ENCODE assay signal across 8 cellular contexts in the genomic region with DNA sequence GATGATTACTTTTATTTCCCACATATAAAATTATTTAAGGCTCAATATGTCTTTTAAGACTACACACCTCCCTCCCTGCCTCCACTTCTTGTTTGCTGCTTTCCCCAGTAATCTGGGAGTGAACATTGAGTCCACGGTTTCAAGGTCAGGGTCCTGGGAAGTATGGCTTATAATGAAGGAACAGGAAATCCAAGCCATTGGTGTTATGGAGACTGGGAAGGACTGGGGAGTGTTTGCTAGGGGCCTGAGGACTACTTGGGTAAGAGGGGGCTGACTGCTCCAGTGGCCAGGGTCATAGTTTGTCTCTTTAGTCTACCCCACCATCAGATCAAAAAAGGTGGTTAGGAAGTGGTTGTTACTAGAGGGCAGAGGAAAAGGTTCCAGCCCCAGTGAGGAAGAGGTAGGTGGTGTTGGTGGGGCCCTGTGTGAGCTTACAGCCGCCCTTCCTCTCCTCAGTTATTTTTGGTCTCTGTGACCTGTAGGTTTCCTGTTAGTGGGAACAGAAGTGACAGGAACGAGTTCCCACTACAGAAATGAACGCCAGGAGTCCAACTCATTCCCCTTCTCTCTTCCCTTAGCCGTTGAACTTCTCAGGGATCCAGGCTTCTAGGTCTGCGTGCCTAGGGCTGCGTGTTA. TPM values are rescaled to one million over a fixed set of nuclear protein-coding genes. Genes with fewer than 3 reads are reported as not detected.
DNase-seq lines count a peak whose midpoint lies in the region; ATAC-seq, FAIRE-seq and TF ChIP-seq lines count a peak whose summit lies in the region.

No MANE protein-coding gene starts in this region.

- no peak for TF ChIP-seq RAD21 in A549 (conservative IDR thresholded peaks at IDR 0.05 in 1 of 2, IDR thresholded peaks at IDR 0.05 in 1 of 2)

- peak overlapping the region; percentile 72 for H3K4me2 ChIP-seq in A549
- H3K4me2 ChIP-seq in OCI-LY1 (ENCODE audit: low read length) = peak overlapping the region; percentile 90

- no peaks in the 10 kb centered on the region for H3K79me2 ChIP-seq in OCI-LY1 (ENCODE audit: insufficient read depth, low read length)

- H3K4me1 ChIP-seq in A549 (peaks cover 13% of the 10 kb centered on the region; the same call in 2 of the 3 replicates), OCI-LY1 (ENCODE audit: insufficient read depth, low read length, severe bottlenecking) (peaks cover 19% of the 10 kb centered on the region), mucosa of stomach (ENCODE audit: control insufficient read depth, insufficient read depth, low read length) (peaks cover 12% of the 10 kb centered on the region)

- H3K9me3 Mint-ChIP-seq in dendritic cell treated with granulocyte-macrophage colony-stimulating factor and Interleukin-4, amounts not matched to agents 40 ng/mL and 50 ng/mL, for 4 days = no peaks in the 10 kb centered on the region

- no peak for DNase-seq in A549 (ENCODE audit: low read depth in 1 of 2, low spot score in 1 of 2)
- no peak for DNase-seq in NCI-H748 (lab: John Stamatoyannopoulos, UW; ENCODE audit: unreplicated experiment)
- no peak for DNase-seq in anterior cingulate cortex (lab: John Stamatoyannopoulos, UW)
- DNase-seq in 8988T = no peak

- peaks cover 3% of the 10 kb centered on the region for H3K27me3 Mint-ChIP-seq in dendritic cell treated with granulocyte-macrophage colony-stimulating factor and Interleukin-4, amounts not matched to agents 40 ng/mL and 50 ng/mL, for 4 days

- CTCF ChIA-PET in A549 (lab: Yijun Ruan, JAX) = interaction anchor here (0.6 to 34.0 kb wide), 9 partner anchors 10 to 839 kb away, joined by 3 to 1477 read pairs (median 7); a partner anchor contains a TSS

- peak; percentile 13 for FAIRE-seq in A549 (lab: Jason Lieb, UNC)

- POLR2A ChIA-PET in A549 (lab: Yijun Ruan, JAX) = interaction anchor here (0.8 to 1.7 kb wide), 18 partner anchors 9 to 384 kb away, joined by 3 to 16 read pairs (median 4); a partner anchor contains a TSS

- peak overlapping the region; percentile 90 for H3K4me3 Mint-ChIP-seq in dendritic cell treated with granulocyte-macrophage colony-stimulating factor and Interleukin-4, amounts not matched to agents 40 ng/mL and 50 ng/mL, for 4 days

- H3K9ac ChIP-seq in OCI-LY1 (ENCODE audit: low read length) = peak overlapping the region; percentile 83
- H3K9ac ChIP-seq in mucosa of stomach (ENCODE audit: low read length) = peak overlapping the region; percentile 87

- ATAC-seq in A549 (peak; percentile 22 to 26), GM21381 (IDR thresholded peaks at IDR 0.05; ENCODE audit: unreplicated experiment) (peak; percentile 4)

- H3K36me3 ChIP-seq in OCI-LY1 (ENCODE audit: insufficient read depth, low read length) (no peaks in the 10 kb centered on the region; the same call in 1 of the 2 replicates), mucosa of stomach (ENCODE audit: control insufficient read depth, insufficient read depth, low read length) (no peaks in the 10 kb centered on the region)

- H3K4me1 Mint-ChIP-seq in dendritic cell treated with granulocyte-macrophage colony-stimulating factor and Interleukin-4, amounts not matched to agents 40 ng/mL and 50 ng/mL, for 4 days (ENCODE audit: low read depth) = peaks cover 37% of the 10 kb centered on the region

- peak overlapping the region; percentile 85 for H3K4me3 ChIP-seq in A549
- H3K4me3 ChIP-seq in OCI-LY1 (ENCODE audit: low read depth, low read length, poor library complexity, severe bottlenecking) = peak overlapping the region; percentile 75
- H3K4me3 ChIP-seq in mucosa of stomach (ENCODE audit: low read length) = peak overlapping the region; percentile 57

- no peaks in the 10 kb centered on the region for H3K9me2 ChIP-seq in OCI-LY1 (ENCODE audit: low read depth, low read length)

- H3K27ac Mint-ChIP-seq in dendritic cell treated with granulocyte-macrophage colony-stimulating factor and Interleukin-4, amounts not matched to agents 40 ng/mL and 50 ng/mL, for 4 days = peak overlapping the region; percentile 90

- H3K27ac ChIP-seq in A549 = peak overlapping the region; percentile 86 to 97
- H3K27ac ChIP-seq in OCI-LY1 (ENCODE audit: low read depth, low read length, poor library complexity, severe bottlenecking) = peak overlapping the region; percentile 58

- H3K9me3 ChIP-seq in A549 = no peaks in the 10 kb centered on the region
- H3K9me3 ChIP-seq in OCI-LY1 (ENCODE audit: low read length) = no peaks in the 10 kb centered on the region
- no peaks in the 10 kb centered on the region for H3K9me3 ChIP-seq in mucosa of stomach (ENCODE audit: control insufficient read depth, low read length)

- no peak for TF ChIP-seq CTCF in A549 (IDR thresholded peaks at IDR 0.05)
- no peak for TF ChIP-seq CTCF in OCI-LY1 (IDR thresholded peaks at IDR 0.05; ENCODE audit: low read length)

- WGBS in A549 (ENCODE audit: missing lambda C conversion rate) = 15% methylated on average over 7 of the region's 7 CpGs

- H3K27me3 ChIP-seq in OCI-LY1 (ENCODE audit: insufficient read depth, low read length) (no peaks in the 10 kb centered on the region), mucosa of stomach (ENCODE audit: control insufficient read depth, insufficient read depth, low read length) (no peaks in the 10 kb centered on the region)

- H3F3A ChIP-seq in OCI-LY1 (ENCODE audit: insufficient read depth, low read length) = no peaks in the 10 kb centered on the region

- no peak for TF ChIP-seq EP300 in A549 (IDR thresholded peaks at IDR 0.05)

- H2AFZ ChIP-seq in OCI-LY1 (ENCODE audit: low read length) = no peak overlapping the region

- TF ChIP-seq POLR2A in A549 (IDR thresholded peaks at IDR 0.05; ENCODE audit: low read length) = no peak

- intact Hi-C loops in dendritic cell treated with granulocyte-macrophage colony-stimulating factor and Interleukin-4, amounts not matched to agents 40 ng/mL and 50 ng/mL, for 4 days (cut with micrococcal nuclease) = no loop called here

- H3K36me3 Mint-ChIP-seq in dendritic cell treated with granulocyte-macrophage colony-stimulating factor and Interleukin-4, amounts not matched to agents 40 ng/mL and 50 ng/mL, for 4 days (ENCODE audit: low read depth) = peaks cover 26% of the 10 kb centered on the region

- H4K20me1 ChIP-seq in OCI-LY1 (ENCODE audit: insufficient read depth, low read length) = no peaks in the 10 kb centered on the region

TF ChIP-seq in A549, 52 proteins besides CTCF, POLR2A, EP300 and RAD21:
- TF ChIP-seq TP53 (CRISPR knock-in tag; IDR thresholded peaks at IDR 0.05) = peak; percentile 7; the same call in 1 of the 2 replicates
- no peak for TF ChIP-seq EHMT2 (IDR thresholded peaks at IDR 0.05; ENCODE audit: low read depth)

RNA-seq across cellular contexts. Expression of a gene that starts 0.7 kb away (rescaled TPM):
- polyA plus RNA-seq in A549 (2011; rRNA removed) (6.2 and 8.0 TPM in 2 replicates), A549 (2017; fragmentation: RNase III; extraction: RNeasy Plus Mini Kit Qiagen cat#74134 plus additional on column Dnase treatment) (6.2 to 10.9 TPM (median 10.4 TPM) in 3 replicates)
- polyA plus RNA-seq in A549 (2012; cell fraction: cytosol; rRNA removed) = 7.9 and 11.7 TPM in 2 replicates
- polyA plus RNA-seq in A549 (2012; cell fraction: nucleus; rRNA removed) = 16.2 and 19.5 TPM in 2 replicates
- 8.2 and 8.4 TPM in 2 replicates for polyA minus RNA-seq in A549 (2011; rRNA and poly(A)+ RNA removed)

RNA-seq across cellular contexts. Expression of a gene that starts 8.8 kb away (rescaled TPM):
- not detected in 2 replicates for polyA plus RNA-seq in A549 (2011; rRNA removed)
- polyA plus RNA-seq in A549 (2012; cell fraction: cytosol; rRNA removed) = not detected in 2 replicates
- 0.08 TPM in 1 of 2 replicates, not detected in the other for polyA plus RNA-seq in A549 (2012; cell fraction: nucleus; rRNA removed)
- not detected in 3 replicates for polyA plus RNA-seq in A549 (2017; fragmentation: RNase III; extraction: RNeasy Plus Mini Kit Qiagen cat#74134 plus additional on column Dnase treatment)
- not detected in 2 replicates for polyA minus RNA-seq in A549 (2011; rRNA and poly(A)+ RNA removed)

RNA-seq across cellular contexts. Expression of a gene that starts 12.2 kb away (rescaled TPM):
- 0.16 TPM in 1 of 2 replicates, not detected in the other for polyA plus RNA-seq in A549 (2011; rRNA removed)
- 0.01 TPM in 1 of 2 replicates, not detected in the other for polyA plus RNA-seq in A549 (2012; cell fraction: cytosol; rRNA removed)
- polyA plus RNA-seq in A549 (2012; cell fraction: nucleus; rRNA removed) = 0.02 and 0.05 TPM in 2 replicates
- polyA plus RNA-seq in A549 (2017; fragmentation: RNase III; extraction: RNeasy Plus Mini Kit Qiagen cat#74134 plus additional on column Dnase treatment) = 0.03 to 0.04 TPM in 2 of 3 replicates, not detected in the other
- polyA minus RNA-seq in A549 (2011; rRNA and poly(A)+ RNA removed) = not detected in 2 replicates

RNA-seq across cellular contexts. Expression of a gene that starts 22.6 kb away (rescaled TPM):
- polyA plus RNA-seq in A549 (2011; rRNA removed) (185 and 210 TPM in 2 replicates), A549 (2017; fragmentation: RNase III; extraction: RNeasy Plus Mini Kit Qiagen cat#74134 plus additional on column Dnase treatment) (388 to 426 TPM (median 424 TPM) in 3 replicates)
- 152 and 203 TPM in 2 replicates for polyA plus RNA-seq in A549 (2012; cell fraction: cytosol; rRNA removed)
- 129 and 138 TPM in 2 replicates for polyA plus RNA-seq in A549 (2012; cell fraction: nucleus; rRNA removed)
- 81.0 and 92.3 TPM in 2 replicates for polyA minus RNA-seq in A549 (2011; rRNA and poly(A)+ RNA removed)

RNA-seq across cellular contexts. Expression of a gene that starts 39.2 kb away (rescaled TPM):
- polyA plus RNA-seq in A549 (2011; rRNA removed) (not detected in 2 replicates), A549 (2017; fragmentation: RNase III; extraction: RNeasy Plus Mini Kit Qiagen cat#74134 plus additional on column Dnase treatment) (not detected in 3 replicates)
- not detected in 2 replicates for polyA plus RNA-seq in A549 (2012; cell fraction: cytosol; rRNA removed)
- polyA plus RNA-seq in A549 (2012; cell fraction: nucleus; rRNA removed) = 0.02 TPM in 1 of 2 replicates, not detected in the other
- not detected in 2 replicates for polyA minus RNA-seq in A549 (2011; rRNA and poly(A)+ RNA removed)
